In genomic region chr2:64222942-64223511, GRCh38 we compare ENCODE assay signal across 11 cellular contexts.
DNase-seq lines count a peak whose midpoint lies in the region; ATAC-seq and TF ChIP-seq lines count a peak whose summit lies in the region.
"Had no signal": no experiment of that assay in that cellular context is flagged by ENCODE, and none has a peak within 500 bp of the region (broad histone marks: within the 10 kb centered on the region; RNA-seq: fewer than 3 reads in every experiment).

No MANE protein-coding gene starts in this region.

- dilution Hi-C loops in mammary epithelial cell (cut with HindIII; ENCODE audit: low sequenced_read_pairs), result loop anchor here (5.0 kb wide), 1 partner anchor 39 kb away; no protein-coding TSS in a partner anchor

- no peak for TF ChIP-seq POLR2A in breast epithelium (IDR thresholded peaks at IDR 0.05)

- no peak overlapping the region for H3K4me3 Mint-ChIP-seq in MCF 10A (ENCODE audit: unreplicated experiment)
- peak overlapping the region; percentile 49 for H3K4me3 Mint-ChIP-seq in activated T-helper 17 cell treated with anti-CD3 and anti-CD28 coated beads, Interleukin-2, amount 50 U/mL, for 72 hours
- peak overlapping the region; percentile 58 to 59 for H3K4me3 Mint-ChIP-seq in stimulated activated naive B cell treated with anti-CD40 and anti-IgM and Interleukin-4, amounts not matched to agents 10 μg/mL and 1 μg/mL and 100 μg/mL, for 72 hours

- H3K27me3 ChIP-seq in breast epithelium (no peaks in the 10 kb centered on the region), mammary epithelial cell (ENCODE audit: insufficient read depth, low read length) (no peaks in the 10 kb centered on the region)
- H3K27me3 ChIP-seq: BLaER1 treated with 17β-estradiol and CSF1 and Interleukin-3, amounts not matched to agents 10 nM and 100 nM had no signal

- H2AFZ ChIP-seq in mammary epithelial cell (ENCODE audit: low read depth, low read length), result no peak overlapping the region

- ATAC-seq in HG02678 (IDR thresholded peaks at IDR 0.05; ENCODE audit: unreplicated experiment) (peak; percentile 67), HG02981 (IDR thresholded peaks at IDR 0.05; ENCODE audit: unreplicated experiment) (no peak)
- peak; percentile 18 for ATAC-seq in activated T-helper 17 cell treated with anti-CD3 and anti-CD28 coated beads, Interleukin-2, amount 50 U/mL, for 72 hours (replicated peaks)
- peak; percentile 65 to 68 for ATAC-seq in stimulated activated naive B cell treated with anti-CD40 and anti-IgM and Interleukin-4, amounts not matched to agents 10 μg/mL and 1 μg/mL and 100 μg/mL, for 72 hours (replicated peaks)

- DNase-seq in breast epithelium (ENCODE audit: low spot score in 2 of 2), result no peak
- no peak for DNase-seq in MCF 10A (ENCODE audit: unreplicated experiment)
- DNase-seq in stimulated activated naive B cell treated with anti-CD40 and anti-IgM and Interleukin-4, amounts not matched to agents 10 μg/mL and 1 μg/mL and 100 μg/mL, for 72 hours, result no peak
- DNase-seq in RWPE1 (ENCODE audit: low spot score), result no peak
- DNase-seq in mammary epithelial cell, result no peak
- DNase-seq: NCI-H2107; stimulated activated CD4-positive, alpha-beta T cell treated with anti-CD3 and anti-CD28 coated beads, Interleukin-4, amount 100 ng/mL, for 4 hours had no signal

- BruUV-seq in MCF 10A (replicated peaks; lab: Mats Ljungman, UMichigan) (no TSS peak), mammary epithelial cell (replicated peaks; lab: Mats Ljungman, UMichigan) (no TSS peak)

- H3K4me1 ChIP-seq in breast epithelium (peaks cover 5 to 25% of the 10 kb centered on the region in 2 donors), mammary epithelial cell (ENCODE audit: insufficient read depth, low read length) (peaks cover 13% of the 10 kb centered on the region)

- no peaks in the 10 kb centered on the region for H3K36me3 Mint-ChIP-seq in MCF 10A (ENCODE audit: insufficient read depth, unreplicated experiment)
- no peaks in the 10 kb centered on the region for H3K36me3 Mint-ChIP-seq in activated T-helper 17 cell treated with anti-CD3 and anti-CD28 coated beads, Interleukin-2, amount 50 U/mL, for 72 hours (ENCODE audit: low read depth)
- H3K36me3 Mint-ChIP-seq in stimulated activated naive B cell treated with anti-CD40 and anti-IgM and Interleukin-4, amounts not matched to agents 10 μg/mL and 1 μg/mL and 100 μg/mL, for 72 hours, result peaks cover 0 to 2% of the 10 kb centered on the region in 2 donors

- CTCF ChIA-PET in MCF 10A (lab: Yijun Ruan, JAX) (interaction anchor here (0.6 to 1.0 kb wide), 3 partner anchors 9 to 173 kb away, joined by 3 read pairs; no protein-coding TSS in a partner anchor), RWPE1 (lab: Yijun Ruan, JAX) (interaction anchor here (0.6 kb wide), 1 partner anchor 316 kb away, joined by 3 read pairs; no protein-coding TSS in a partner anchor), mammary epithelial cell (lab: Charles Lee; ENCODE audit: low non-redundant PET) (interaction anchor here (0.5 kb wide), 1 partner anchor 10 kb away, joined by 3 read pairs; no protein-coding TSS in a partner anchor)

- no peak overlapping the region for H3K4me2 ChIP-seq in mammary epithelial cell (ENCODE audit: insufficient read depth, low read depth, low read length)

- H3K9me3 Mint-ChIP-seq in MCF 10A (ENCODE audit: unreplicated experiment), result no peaks in the 10 kb centered on the region
- no peaks in the 10 kb centered on the region for H3K9me3 Mint-ChIP-seq in activated T-helper 17 cell treated with anti-CD3 and anti-CD28 coated beads, Interleukin-2, amount 50 U/mL, for 72 hours
- H3K9me3 Mint-ChIP-seq in stimulated activated naive B cell treated with anti-CD40 and anti-IgM and Interleukin-4, amounts not matched to agents 10 μg/mL and 1 μg/mL and 100 μg/mL, for 72 hours, result peaks cover 0 to 3% of the 10 kb centered on the region in 2 donors

- H3K4me3 ChIP-seq in breast epithelium (no peak overlapping the region), mammary epithelial cell (replicated peaks in 1 of 3; ENCODE audit: insufficient read depth in 1 of 3, low read depth in 2 of 3, low read length in 3 of 3) (no peak overlapping the region)
- H3K4me3 ChIP-seq: BLaER1 treated with 17β-estradiol and CSF1 and Interleukin-3, amounts not matched to agents 10 nM and 100 nM had no signal

- TF ChIP-seq CTCF in breast epithelium (IDR thresholded peaks at IDR 0.05) (no peak), MCF 10A (IDR thresholded peaks at IDR 0.05; ENCODE audit: unreplicated experiment) (no peak), RWPE1 (conservative IDR thresholded peaks at IDR 0.05; ENCODE audit: low read depth) (no peak), mammary epithelial cell (conservative IDR thresholded peaks at IDR 0.05 in 1 of 2, IDR thresholded peaks at IDR 0.05 in 1 of 2; ENCODE audit: extremely low read depth in 1 of 2, insufficient read depth in 1 of 2, low read depth in 1 of 2, low read length in 2 of 2) (no peak)

- H3K27me3 Mint-ChIP-seq in MCF 10A (ENCODE audit: insufficient read depth, unreplicated experiment), result no peaks in the 10 kb centered on the region
- no peaks in the 10 kb centered on the region for H3K27me3 Mint-ChIP-seq in activated T-helper 17 cell treated with anti-CD3 and anti-CD28 coated beads, Interleukin-2, amount 50 U/mL, for 72 hours
- H3K27me3 Mint-ChIP-seq in stimulated activated naive B cell treated with anti-CD40 and anti-IgM and Interleukin-4, amounts not matched to agents 10 μg/mL and 1 μg/mL and 100 μg/mL, for 72 hours, result no peaks in the 10 kb centered on the region

- peaks cover 20% of the 10 kb centered on the region for H3K4me1 Mint-ChIP-seq in MCF 10A (ENCODE audit: insufficient read depth, unreplicated experiment)
- H3K4me1 Mint-ChIP-seq in activated T-helper 17 cell treated with anti-CD3 and anti-CD28 coated beads, Interleukin-2, amount 50 U/mL, for 72 hours, result peaks cover 15% of the 10 kb centered on the region
- peaks cover 26 to 47% of the 10 kb centered on the region in 2 donors for H3K4me1 Mint-ChIP-seq in stimulated activated naive B cell treated with anti-CD40 and anti-IgM and Interleukin-4, amounts not matched to agents 10 μg/mL and 1 μg/mL and 100 μg/mL, for 72 hours

- POLR2A ChIA-PET in MCF 10A (lab: Yijun Ruan, JAX) (interaction anchor here (1.0 to 2.0 kb wide), 7 partner anchors 9 to 65 kb away, joined by 3 to 9 read pairs (median 5); no protein-coding TSS in a partner anchor), RWPE1 (lab: Yijun Ruan, JAX; ENCODE audit: low non-redundant PET) (interaction anchor here (0.6 kb wide), 1 partner anchor 89 kb away, joined by 3 read pairs; no protein-coding TSS in a partner anchor)

- H3K9me3 ChIP-seq in breast epithelium, result no peaks in the 10 kb centered on the region
- H3K9me3 ChIP-seq in mammary epithelial cell (replicated peaks; ENCODE audit: insufficient read depth, low read length), result no peaks in the 10 kb centered on the region
- H3K9me3 ChIP-seq: BLaER1 treated with 17β-estradiol and CSF1 and Interleukin-3, amounts not matched to agents 10 nM and 100 nM had no signal

- no peak overlapping the region for H3K27ac Mint-ChIP-seq in MCF 10A (ENCODE audit: low read depth, unreplicated experiment)
- H3K27ac Mint-ChIP-seq in activated T-helper 17 cell treated with anti-CD3 and anti-CD28 coated beads, Interleukin-2, amount 50 U/mL, for 72 hours, result peak overlapping the region; percentile 68
- H3K27ac Mint-ChIP-seq in stimulated activated naive B cell treated with anti-CD40 and anti-IgM and Interleukin-4, amounts not matched to agents 10 μg/mL and 1 μg/mL and 100 μg/mL, for 72 hours, result peak overlapping the region; percentile 88

- H3K36me3 ChIP-seq in breast epithelium, result no peaks in the 10 kb centered on the region
- no peaks in the 10 kb centered on the region for H3K36me3 ChIP-seq in mammary epithelial cell (ENCODE audit: insufficient read depth, low read length)
- H3K36me3 ChIP-seq: BLaER1 treated with 17β-estradiol and CSF1 and Interleukin-3, amounts not matched to agents 10 nM and 100 nM had no signal

- in situ Hi-C loops in mammary epithelial cell (cut with MboI; ENCODE audit: low sequenced_read_pairs in 2 of 2), result no loop called here

- intact Hi-C loops in breast epithelium (cut with DNase I; ENCODE audit: low total_unique reads), result no loop called here
- intact Hi-C loops in MCF 10A (cut with micrococcal nuclease), result no loop called here
- intact Hi-C loops in mammary epithelial cell (cut with micrococcal nuclease), result no loop called here

- peak overlapping the region; percentile 77 to 85 for H3K27ac ChIP-seq in breast epithelium
- no peak overlapping the region for H3K27ac ChIP-seq in RWPE1
- no peak overlapping the region for H3K27ac ChIP-seq in mammary epithelial cell (ENCODE audit: insufficient read depth, low read depth, low read length)
- H3K27ac ChIP-seq: BLaER1 treated with 17β-estradiol and CSF1 and Interleukin-3, amounts not matched to agents 10 nM and 100 nM had no signal

- H3K9ac ChIP-seq in mammary epithelial cell (ENCODE audit: insufficient read depth, low read length), result no peak overlapping the region
- H3K9ac ChIP-seq: BLaER1 treated with 17β-estradiol and CSF1 and Interleukin-3, amounts not matched to agents 10 nM and 100 nM had no signal

- no peaks in the 10 kb centered on the region for H4K20me1 ChIP-seq in mammary epithelial cell (ENCODE audit: insufficient read depth, low read length)
- H4K20me1 ChIP-seq: BLaER1 treated with 17β-estradiol and CSF1 and Interleukin-3, amounts not matched to agents 10 nM and 100 nM had no signal

- WGBS in mammary epithelial cell (ENCODE audit: low coverage, missing lambda C conversion rate), result 94% methylated on average over 5 of the region's 5 CpGs

- H3K79me2 ChIP-seq in mammary epithelial cell (ENCODE audit: insufficient read depth, low read length), result no peaks in the 10 kb centered on the region

Comparison
In these comparisons a context has a peak if more than half of its experiments do, and no peak if none do; other contexts are left out.
1. H3K27ac ChIP-seq: peak in breast epithelium (2 of 2); none in RWPE1 (single experiment) and mammary epithelial cell (single experiment).